Comparison of ENCODE assay signal across 16 cellular contexts in the genomic region with DNA sequence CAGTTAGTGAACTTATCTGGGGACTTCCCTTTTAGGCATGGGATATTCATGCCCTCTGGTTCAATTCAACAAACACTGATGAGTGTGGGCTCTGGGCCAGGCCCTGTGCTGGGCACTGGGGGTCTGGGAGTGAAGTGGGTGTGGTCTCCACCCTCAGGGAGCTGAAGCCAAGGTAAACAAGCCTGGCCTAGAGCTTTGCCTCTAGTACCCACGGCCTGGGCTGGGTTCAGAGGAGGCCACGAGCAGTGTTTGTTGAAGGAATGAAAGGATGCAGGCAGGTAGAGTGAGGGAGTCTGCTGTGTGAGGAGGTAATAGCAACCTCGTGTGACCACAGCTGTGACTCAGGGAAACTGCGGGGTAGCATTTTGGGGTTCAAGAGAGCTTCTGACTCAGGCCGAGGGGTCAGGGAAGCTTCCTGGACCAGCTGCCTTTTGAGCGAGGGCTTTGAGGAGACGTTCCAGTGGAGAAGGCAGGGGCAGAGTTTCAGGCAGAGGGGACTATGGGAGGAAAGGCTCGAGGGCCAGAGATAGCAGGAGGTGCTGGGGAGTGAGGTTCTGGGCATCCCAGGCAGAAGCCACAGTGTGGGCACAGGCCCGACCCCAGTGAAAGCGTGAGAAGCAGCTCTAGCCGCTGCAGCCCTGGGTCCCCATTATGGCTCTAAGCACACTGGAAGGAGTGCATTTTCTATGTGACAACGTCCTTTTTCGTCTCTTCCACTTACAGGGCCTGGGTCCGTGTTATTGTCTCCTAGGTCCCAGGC. TPM values are rescaled to one million over a fixed set of nuclear protein-coding genes. Genes with fewer than 3 reads are reported as not detected.
"Had no signal": no experiment of that assay in that cellular context is flagged by ENCODE, and none has a peak within 500 bp of the region (broad histone marks: within the 10 kb centered on the region; RNA-seq: fewer than 3 reads in every experiment).

No MANE protein-coding gene starts in this region.

- H3K27me3 Mint-ChIP-seq: activated naive CD8-positive, alpha-beta T cell had no signal

- ATAC-seq: activated T-cell treated with anti-CD3 and anti-CD28 coated beads, Interleukin-2, amount 50 U/mL, for 4 hours; left colon; natural killer cell had no signal

- H3K4me3 Mint-ChIP-seq: activated naive CD8-positive, alpha-beta T cell; activated T-cell treated with anti-CD3 and anti-CD28 coated beads, Interleukin-2, amount 50 U/mL, for 4 hours; natural killer cell had no signal

- DNase-seq: activated effector memory CD4-positive, alpha-beta T cell treated with anti-CD3 and anti-CD28 coated beads, Interleukin-2, amount 50 U/mL, for 16 hours; activated T-cell treated with anti-CD3 and anti-CD28 coated beads, Interleukin-2, amount 50 U/mL, for 4 hours; dorsolateral prefrontal cortex; left colon; natural killer cell; nucleus accumbens; stimulated activated CD4-positive, alpha-beta T cell treated with anti-CD3 and anti-CD28 coated beads, Interleukin-2, amount 100 ng/mL, for 48 hours; stimulated activated naive CD4-positive, alpha-beta T cell treated with Interleukin-2 at 50 U/mL for 16 hours; upper lobe of left lung had no signal

- H3K36me3 ChIP-seq: esophagus muscularis mucosa, prostate gland, suprapubic skin, upper lobe of left lung had no signal

- H3K27ac Mint-ChIP-seq: activated naive CD8-positive, alpha-beta T cell; natural killer cell had no signal

- H3K27me3 ChIP-seq: esophagus muscularis mucosa, suprapubic skin, upper lobe of left lung had no signal

- H3K4me3 ChIP-seq: esophagus muscularis mucosa, prostate gland, suprapubic skin, upper lobe of left lung had no signal

- H3K9me3 Mint-ChIP-seq: activated T-cell treated with anti-CD3 and anti-CD28 coated beads, Interleukin-2, amount 50 U/mL, for 4 hours; natural killer cell had no signal

- H3K4me1 ChIP-seq: prostate gland had no signal

- H3K27ac ChIP-seq: esophagus muscularis mucosa, prostate gland, suprapubic skin, upper lobe of left lung had no signal

- H3K36me3 Mint-ChIP-seq: activated naive CD8-positive, alpha-beta T cell; natural killer cell had no signal

- H3K9me3 ChIP-seq: esophagus muscularis mucosa, prostate gland, suprapubic skin, upper lobe of left lung had no signal

RNA-seq across cellular contexts. Expression of a gene that starts 5.6 kb away (rescaled TPM):
- total RNA-seq: bronchial epithelial cell, suprapubic skin, upper lobe of left lung had no signal

RNA-seq across cellular contexts. Expression of a gene that starts 20.7 kb away (rescaled TPM):
- total RNA-seq: activated T-cell treated with anti-CD3 and anti-CD28 coated beads, Interleukin-2, amount 50 U/mL, for 4 hours; bronchial epithelial cell; natural killer cell; suprapubic skin; T-helper 2 cell treated with Interferon-gamma antibody and Interleukin-4, amounts not matched to agents 100 ng/mL and 5 ng/mL, for 36 hours had no signal

RNA-seq across cellular contexts. Expression of a gene that starts 45.6 kb away (rescaled TPM):
- total RNA-seq: activated T-cell treated with anti-CD3 and anti-CD28 coated beads, Interleukin-2, amount 50 U/mL, for 4 hours; bronchial epithelial cell; fibroblast of villous mesenchyme; natural killer cell; T-helper 2 cell treated with Interferon-gamma antibody and Interleukin-4, amounts not matched to agents 100 ng/mL and 5 ng/mL, for 36 hours had no signal

RNA-seq across cellular contexts. Expression of a gene that starts 45.7 kb away (rescaled TPM):
- total RNA-seq: activated T-cell treated with anti-CD3 and anti-CD28 coated beads, Interleukin-2, amount 50 U/mL, for 4 hours; bronchial epithelial cell; fibroblast of villous mesenchyme; natural killer cell; T-helper 2 cell treated with Interferon-gamma antibody and Interleukin-4, amounts not matched to agents 100 ng/mL and 5 ng/mL, for 36 hours had no signal
